In the genomic region with DNA sequence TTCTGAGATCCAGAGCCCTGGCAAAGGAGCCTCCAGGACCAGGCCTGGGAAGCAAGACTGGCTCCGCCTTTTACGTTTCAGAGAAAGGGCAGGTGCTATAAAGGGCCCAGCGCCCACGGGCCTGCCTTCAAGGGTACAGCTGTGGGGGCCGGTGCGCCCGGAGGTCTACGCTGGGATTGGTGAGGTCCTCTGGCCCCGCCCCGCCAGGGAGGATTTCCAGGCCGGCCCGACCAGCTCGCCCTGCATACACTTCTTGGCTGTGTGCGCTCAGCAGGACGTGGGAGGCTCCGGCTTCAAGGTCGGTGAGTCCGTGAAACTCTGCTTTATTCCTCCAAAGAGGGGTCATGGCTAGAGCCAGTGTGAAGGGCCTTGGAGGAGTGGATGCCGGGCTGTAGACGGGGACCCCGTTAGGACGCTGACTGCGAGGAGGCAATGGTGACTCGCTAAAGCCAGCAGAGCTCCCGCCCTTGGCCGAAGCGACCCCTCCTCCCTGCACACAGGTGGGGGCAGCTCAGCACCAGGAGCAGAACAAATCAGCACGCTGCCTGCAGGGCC, we compare ENCODE assay signal across 9 cellular contexts. TPM values are rescaled to one million over a fixed set of nuclear protein-coding genes. Genes with fewer than 3 reads are reported as not detected.
DNase-seq lines count a peak whose midpoint lies in the region; ATAC-seq and TF ChIP-seq lines count a peak whose summit lies in the region.
"Had no signal": no experiment of that assay in that cellular context is flagged by ENCODE, and none has a peak within 500 bp of the region (broad histone marks: within the 10 kb centered on the region; RNA-seq: fewer than 3 reads in every experiment).

A gene (plus strand): TSS at position 243 of the 555 bp plus-strand sequence. CDS start 17,811 bp downstream, outside the sequence.

- H3K4me3 ChIP-seq in mesodermal cell (ENCODE audit: extremely low read depth, insufficient read depth, low read length, poor library complexity, severe bottlenecking) (peak within 1 kb of the TSS; percentile 14), uterus (peak within 1 kb of the TSS; percentile 29 to 36)

- H3K4me1 ChIP-seq in mesodermal cell (ENCODE audit: control insufficient read depth, insufficient read depth, low read length, poor library complexity, severe bottlenecking) (peaks cover 6% of the 10 kb centered on the region), uterus (peaks cover 11 to 12% of the 10 kb centered on the region in 2 donors)

- H3K27ac ChIP-seq in mesodermal cell (ENCODE audit: low read depth, low read length, severe bottlenecking) (no peak within 1 kb of the TSS), uterus (peak within 1 kb of the TSS; percentile 73 to 76)
- H3K27ac ChIP-seq: HL-60 had no signal

- TF ChIP-seq CTCF in uterus (IDR thresholded peaks at IDR 0.05) = no peak

- intact Hi-C loops in uterus (cut with DNase I; ENCODE audit: low total_unique reads) = no loop called here

- H3K4me1 Mint-ChIP-seq in activated naive CD4-positive, alpha-beta T cell treated with anti-CD3 and anti-CD28 coated beads, Interleukin-2, amount 10 ng/mL, durations not matched to agents 7 days and 5 days = peaks cover 33% of the 10 kb centered on the region

- no peak within 1 kb of the TSS for H3K4me3 Mint-ChIP-seq in activated naive CD4-positive, alpha-beta T cell treated with anti-CD3 and anti-CD28 coated beads, Interleukin-2, amount 10 ng/mL, durations not matched to agents 7 days and 5 days

- CTCF ChIA-PET in activated naive CD4-positive, alpha-beta T cell treated with anti-CD3 and anti-CD28 coated beads, Interleukin-2, amount 10 ng/mL, durations not matched to agents 7 days and 5 days (lab: Charles Lee) = no interaction called here

- H3K9me3 Mint-ChIP-seq in activated naive CD4-positive, alpha-beta T cell treated with anti-CD3 and anti-CD28 coated beads, Interleukin-2, amount 10 ng/mL, durations not matched to agents 7 days and 5 days = no peaks in the 10 kb centered on the region

- 11 to 16% methylated on average over 24 to 25 of the region's 28 CpGs for WGBS in mesodermal cell (ENCODE audit: insufficient coverage in 2 of 2), 2 experiments

- peak within 1 kb of the TSS; percentile 73 for H3K27ac Mint-ChIP-seq in activated naive CD4-positive, alpha-beta T cell treated with anti-CD3 and anti-CD28 coated beads, Interleukin-2, amount 10 ng/mL, durations not matched to agents 7 days and 5 days

- H3K27me3 ChIP-seq in uterus = no peaks in the 10 kb centered on the region

- no peak for ATAC-seq in GM21381 (IDR thresholded peaks at IDR 0.05; ENCODE audit: unreplicated experiment)
- no peak for ATAC-seq in activated CD4-positive, CD25-positive, alpha-beta regulatory T cell treated with anti-CD3 and anti-CD28 coated beads, Interleukin-2, amount 50 U/mL, for 24 hours

- TF ChIP-seq POLR2A in uterus (IDR thresholded peaks at IDR 0.05) = peak; percentile 17 to 34

- H3K27me3 Mint-ChIP-seq in activated naive CD4-positive, alpha-beta T cell treated with anti-CD3 and anti-CD28 coated beads, Interleukin-2, amount 10 ng/mL, durations not matched to agents 7 days and 5 days = peaks cover 8% of the 10 kb centered on the region

- DNase-seq in activated naive CD4-positive, alpha-beta T cell treated with anti-CD3 and anti-CD28 coated beads, Interleukin-2, amount 10 ng/mL, durations not matched to agents 7 days and 5 days = no peak
- DNase-seq in activated naive CD4-positive, alpha-beta T cell (lab: John Stamatoyannopoulos, UW) = no peak
- DNase-seq in fibroblast of gingiva (ENCODE audit: low read depth) (peak; percentile 32), uterus (peak; percentile 76 to 81), NCI-H82 (lab: John Stamatoyannopoulos, UW) (no peak)

- no peaks in the 10 kb centered on the region for H3K9me3 ChIP-seq in mesodermal cell (ENCODE audit: control insufficient read depth, low read length)
- H3K9me3 ChIP-seq in uterus = no peaks in the 10 kb centered on the region

- peaks cover 2% of the 10 kb centered on the region for H3K36me3 Mint-ChIP-seq in activated naive CD4-positive, alpha-beta T cell treated with anti-CD3 and anti-CD28 coated beads, Interleukin-2, amount 10 ng/mL, durations not matched to agents 7 days and 5 days

- H3K36me3 ChIP-seq in mesodermal cell (ENCODE audit: control insufficient read depth, insufficient read depth, low read length) (no peaks in the 10 kb centered on the region), uterus (no peaks in the 10 kb centered on the region)

RNA-seq across cellular contexts. Expression of the gene that starts here (rescaled TPM):
- polyA plus RNA-seq in mesodermal cell (2013, experiment 1 of 2) = not detected
- polyA plus RNA-seq in mesodermal cell (2013, experiment 2 of 2) = not detected
- 10 to 100 TPM in 2 of 4 donors, 1 to 10 TPM in 2; 3.5 to 20.5 (median 9.8) TPM for total RNA-seq in uterus

Comparison
In these comparisons a context has a peak if more than half of its experiments do, and no peak if none do; other contexts are left out.
1. DNase-seq: peak in fibroblast of gingiva (single experiment) and uterus (2 of 2); none in activated naive CD4-positive, alpha-beta T cell treated with anti-CD3 and anti-CD28 coated beads, Interleukin-2, amount 10 ng/mL, durations not matched to agents 7 days and 5 days (single experiment), activated naive CD4-positive, alpha-beta T cell (0 of 4) and NCI-H82 (single experiment).